ENCODE assay signal across 24 cellular contexts in the genomic region with DNA sequence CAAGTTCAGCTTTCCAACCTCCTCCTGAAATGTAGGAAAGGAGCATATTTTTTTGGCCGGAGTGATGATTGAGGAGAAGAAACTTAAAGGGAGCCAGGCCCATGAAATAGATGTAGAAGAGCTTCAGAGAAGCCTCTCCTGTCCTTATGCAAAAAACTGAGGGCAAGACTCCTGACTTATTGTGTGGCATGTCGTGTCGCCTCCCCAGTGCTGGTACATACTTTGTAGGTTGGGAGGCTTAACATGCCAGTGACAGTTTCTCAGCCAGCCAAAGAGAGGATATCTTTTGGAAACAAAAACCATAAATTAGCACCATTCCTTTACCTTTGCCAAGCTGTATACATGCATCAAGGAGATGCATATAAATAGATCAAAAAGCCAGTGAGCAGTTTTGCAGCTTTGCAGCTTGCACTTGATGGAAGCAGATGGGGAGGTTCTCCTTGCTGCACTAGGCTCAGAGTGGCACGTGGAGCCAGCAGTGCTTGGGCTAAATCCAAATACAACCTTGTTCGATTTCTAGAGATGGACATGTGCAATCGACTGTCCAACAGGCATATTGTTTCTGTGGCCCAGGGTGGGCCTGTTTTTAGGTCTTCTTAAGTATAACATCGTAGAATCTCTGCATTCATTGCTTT. TPM values are rescaled to one million over a fixed set of nuclear protein-coding genes. Genes with fewer than 3 reads are reported as not detected.
DNase-seq lines count a peak whose midpoint lies in the region; ATAC-seq, FAIRE-seq and TF ChIP-seq lines count a peak whose summit lies in the region.
"Had no signal": no experiment of that assay in that cellular context is flagged by ENCODE, and none has a peak within 500 bp of the region (broad histone marks: within the 10 kb centered on the region; RNA-seq: fewer than 3 reads in every experiment).

No MANE protein-coding gene starts in this region.

- H3K9me1 ChIP-seq in IMR-90 (ENCODE audit: insufficient read depth, low read length) = peaks cover 8% of the 10 kb centered on the region; the same call in 1 of the 2 replicates
- H3K9me1 ChIP-seq in keratinocyte (ENCODE audit: control insufficient read depth, extremely low read depth, insufficient read depth, low read length) = peaks cover 3% of the 10 kb centered on the region

- in situ Hi-C loops in IMR-90 (cut with MboI; ENCODE audit: low sequenced_read_pairs) = no loop called here

- TF ChIP-seq RAD21 in IMR-90 (IDR thresholded peaks at IDR 0.05; ENCODE audit: low read length) = no peak

- H3K9ac ChIP-seq in IMR-90 (ENCODE audit: low read depth, low read length) (no peak overlapping the region), keratinocyte (ENCODE audit: control insufficient read depth, extremely low read depth, insufficient read depth, low read length) (no peak overlapping the region)

- TF ChIP-seq POLR2A in IMR-90 (IDR thresholded peaks at IDR 0.05; ENCODE audit: low read depth, low read length) = no peak
- TF ChIP-seq POLR2A in right lobe of liver (IDR thresholded peaks at IDR 0.05) = no peak

- peaks cover 51% of the 10 kb centered on the region for H3K79me2 ChIP-seq in keratinocyte (ENCODE audit: control insufficient read depth, insufficient read depth, low read length)

- no peak overlapping the region for H2BK120ac ChIP-seq in IMR-90 (ENCODE audit: low read depth, low read length)

- H4K91ac ChIP-seq in IMR-90 (ENCODE audit: insufficient read depth, low read depth, low read length) = no peak overlapping the region

- H3K23ac ChIP-seq in IMR-90 (ENCODE audit: low read depth, low read length) = no peak overlapping the region

- H3K9me3 ChIP-seq in IMR-90 (ENCODE audit: control insufficient read depth, insufficient read depth, low read length) = no peaks in the 10 kb centered on the region
- H3K9me3 ChIP-seq in keratinocyte (ENCODE audit: control insufficient read depth, low read depth, low read length) = no peaks in the 10 kb centered on the region
- H3K9me3 ChIP-seq in right lobe of liver = no peaks in the 10 kb centered on the region
- H3K9me3 ChIP-seq: esophagus muscularis mucosa, left lung, psoas muscle, upper lobe of right lung had no signal

- H2AK9ac ChIP-seq in IMR-90 (replicated peaks; ENCODE audit: low read depth, low read length, poor library complexity) = no peak overlapping the region

- intact Hi-C loops in IMR-90 (cut with micrococcal nuclease) (no loop called here), right lobe of liver (cut with DNase I) (no loop called here)

- no peaks in the 10 kb centered on the region for H3K36me3 ChIP-seq in IMR-90 (ENCODE audit: control insufficient read depth, insufficient read depth, low read length)
- H3K36me3 ChIP-seq in keratinocyte (ENCODE audit: control insufficient read depth in 2 of 2, extremely low read depth in 1 of 2, insufficient read depth in 2 of 2, low read length in 2 of 2) = peaks cover 0 to 1% of the 10 kb centered on the region in 2 experiments
- H3K36me3 ChIP-seq in right lobe of liver = no peaks in the 10 kb centered on the region
- H3K36me3 ChIP-seq: left lung had no signal

- H3K4me3 ChIP-seq in IMR-90 (ENCODE audit: insufficient read depth, low read depth, low read length) (no peak overlapping the region), keratinocyte (ENCODE audit: control insufficient read depth in 2 of 3, extremely low read depth in 1 of 3, insufficient read depth in 2 of 3, low read depth in 1 of 3, low read length in 3 of 3) (no peak overlapping the region), right lobe of liver (no peak overlapping the region)
- H3K4me3 ChIP-seq: esophagus muscularis mucosa, left lung, psoas muscle, upper lobe of right lung had no signal

- H3K18ac ChIP-seq in IMR-90 (ENCODE audit: low read depth, low read length) = no peak overlapping the region

- H3K4me1 Mint-ChIP-seq in brain = peaks cover 52% of the 10 kb centered on the region

- H4K8ac ChIP-seq in IMR-90 (ENCODE audit: low read depth in 2 of 2, low read length in 2 of 2) = no peak overlapping the region

- peak; percentile 40 for DNase-seq in DMS 273 (lab: John Stamatoyannopoulos, UW; ENCODE audit: unreplicated experiment)
- no peak for DNase-seq in DMS 273 treated with DMSO at 0.1 percent for 48 hours (lab: John Stamatoyannopoulos, UW)
- no peak for DNase-seq in IMR-90
- DNase-seq in keratinocyte (ENCODE audit: low read depth, low spot score) = no peak
- DNase-seq in CD1c-positive myeloid dendritic cell (ENCODE audit: extremely low spot score) = no peak
- no peak for DNase-seq in NCI-H2227 (lab: John Stamatoyannopoulos, UW; ENCODE audit: unreplicated experiment)
- no peak for DNase-seq in right lobe of liver
- DNase-seq: activated CD8-positive, alpha-beta memory T cell treated with anti-CD3 and anti-CD28 coated beads, Interleukin-2, amount 50 U/mL, for 48 hours; activated effector memory CD4-positive, alpha-beta T cell treated with Interleukin-2 at 50 U/mL for 16 hours; effector CD8-positive, alpha-beta T cell; left lung; midbrain; NCI-H1930; NCI-H510A treated with DMSO at 0.1 percent for 48 hours; psoas muscle; SHP77 treated with DMSO at 0.1 percent for 48 hours; small intestine; stimulated activated CD4-positive, alpha-beta T cell treated with anti-CD3 and anti-CD28 coated beads, Interleukin-2, amount 100 ng/mL, for 48 hours; upper lobe of right lung had no signal

- H2BK15ac ChIP-seq in IMR-90 (ENCODE audit: low read depth, low read length) = no peak overlapping the region

- no peak overlapping the region for H2BK20ac ChIP-seq in IMR-90 (ENCODE audit: low read depth, low read length)

- no TSS peak for BruUV-seq in IMR-90 (replicated peaks; lab: Mats Ljungman, UMichigan)

- CTCF ChIA-PET in IMR-90 (lab: Yijun Ruan, JAX) = interaction anchor here (0.6 to 0.8 kb wide), 2 partner anchors 10 to 244 kb away, joined by 4 to 6 read pairs; partner anchors contain the start of gene SLCO3A1

- H3K4me2 ChIP-seq in IMR-90 (ENCODE audit: low read depth, low read length) (no peak overlapping the region), keratinocyte (ENCODE audit: control insufficient read depth, extremely low read depth, insufficient read depth, low read depth, low read length) (peak overlapping the region; percentile 34)

- peaks cover 5 to 25% of the 10 kb centered on the region in 2 experiments; a peak in 2 of 4 replicates for H3K79me1 ChIP-seq in IMR-90 (ENCODE audit: low read depth in 1 of 2, low read length in 2 of 2)

- H4K5ac ChIP-seq in IMR-90 (ENCODE audit: low read depth, low read length) = no peak overlapping the region

- H3K27ac ChIP-seq in IMR-90 (ENCODE audit: insufficient read depth, low read length) (no peak overlapping the region), keratinocyte (ENCODE audit: control insufficient read depth, insufficient read depth, low read length) (no peak overlapping the region), right lobe of liver (no peak overlapping the region)
- H3K27ac ChIP-seq: 22Rv1, left lung, psoas muscle, upper lobe of right lung had no signal

- H2AK5ac ChIP-seq in IMR-90 (ENCODE audit: low read depth, low read length) = no peak overlapping the region

- H2AFZ ChIP-seq in IMR-90 (replicated peaks; ENCODE audit: low read length, poor library complexity) (peak overlapping the region; percentile 16), keratinocyte (ENCODE audit: control insufficient read depth, low read length) (no peak overlapping the region)

- H3K4me1 ChIP-seq in IMR-90 (ENCODE audit: control insufficient read depth, insufficient read depth, low read length) = peaks cover 17% of the 10 kb centered on the region
- peaks cover 56% of the 10 kb centered on the region for H3K4me1 ChIP-seq in keratinocyte (ENCODE audit: control insufficient read depth, extremely low read depth, insufficient read depth, low read length)
- no peaks in the 10 kb centered on the region for H3K4me1 ChIP-seq in right lobe of liver

- peak overlapping the region in 3 of 5 experiments; percentile 9 to 89 (median 41) for H3K27ac Mint-ChIP-seq in brain
- H3K27ac Mint-ChIP-seq: stimulated activated naive CD8-positive, alpha-beta T cell treated with anti-CD3 and anti-CD28 coated beads, Interleukin-15, Interleukin-2, amounts not matched to agents 100 ng/mL and 50 ng/mL, for 24 hours had no signal

- POLR2A ChIA-PET in IMR-90 (lab: Charles Lee; ENCODE audit: unreplicated experiment) = no interaction called here

- H4K20me1 ChIP-seq in IMR-90 (ENCODE audit: insufficient read depth, low read length) = 0 out of 2 replicates have a peak, but pooled peaks cover 4% of the 10 kb centered on the region
- no peaks in the 10 kb centered on the region for H4K20me1 ChIP-seq in keratinocyte (ENCODE audit: control insufficient read depth, extremely low read depth, insufficient read depth, low read length)

- H3K14ac ChIP-seq in IMR-90 (replicated peaks; ENCODE audit: low read depth, low read length) = no peak overlapping the region

- TF ChIP-seq CTCF in IMR-90 (conservative IDR thresholded peaks at IDR 0.05; ENCODE audit: low read depth, low read length) (no peak), brain (conservative IDR thresholded peaks at IDR 0.05) (no peak), keratinocyte (optimal IDR thresholded peaks at IDR 0.05 in 1 of 3, IDR thresholded peaks at IDR 0.05 in 1 of 3, conservative IDR thresholded peaks at IDR 0.05 in 1 of 3; ENCODE audit: extremely low read depth in 1 of 3, insufficient read depth in 2 of 3, low read length in 3 of 3) (no peak), right lobe of liver (IDR thresholded peaks at IDR 0.05) (no peak)

- H3K9me3 Mint-ChIP-seq in brain = no peaks in the 10 kb centered on the region
- H3K9me3 Mint-ChIP-seq: stimulated activated naive CD8-positive, alpha-beta T cell treated with anti-CD3 and anti-CD28 coated beads, Interleukin-15, Interleukin-2, amounts not matched to agents 100 ng/mL and 50 ng/mL, for 24 hours had no signal

- FAIRE-seq in keratinocyte (lab: Jason Lieb, UNC) = peak; percentile 39
- FAIRE-seq: small intestine had no signal

- dilution Hi-C loops in IMR-90 (cut with HindIII; ENCODE audit: low sequenced_read_pairs, unreplicated experiment) (no loop called here), keratinocyte (cut with MboI; ENCODE audit: extremely low pct_ligation_motif_present, low sequenced_read_pairs) (no loop called here)

- no peak overlapping the region for H2BK5ac ChIP-seq in IMR-90 (ENCODE audit: low read depth, low read length, poor library complexity, severe bottlenecking)

- H3K36me3 Mint-ChIP-seq in brain = no peaks in the 10 kb centered on the region

- ATAC-seq in IMR-90 (ENCODE audit: low read depth) = no peak
- ATAC-seq in right lobe of liver = no peak
- ATAC-seq: HCT116, left lung, psoas muscle, upper lobe of right lung had no signal

- WGBS in IMR-90 (ENCODE audit: extremely low coverage in 2 of 2, insufficient read length in 1 of 2), 2 experiments = 90% methylated on average over 3 of the region's 7 CpGs; no CpG with 5 or more reads in 1 of the 2 experiments
- 69% methylated on average over 5 of the region's 7 CpGs for WGBS in right lobe of liver (ENCODE audit: insufficient coverage, low coverage, low lambda C conversion rate, missing lambda C conversion rate)

- H3K56ac ChIP-seq in IMR-90 (ENCODE audit: extremely low read depth, insufficient read depth, low read length) = no peak overlapping the region

- no peaks in the 10 kb centered on the region for H3K27me3 ChIP-seq in IMR-90 (ENCODE audit: control insufficient read depth, insufficient read depth, low read length)
- no peaks in the 10 kb centered on the region for H3K27me3 ChIP-seq in keratinocyte (ENCODE audit: control insufficient read depth, extremely low read depth, insufficient read depth, low read length)
- no peaks in the 10 kb centered on the region for H3K27me3 ChIP-seq in right lobe of liver
- H3K27me3 ChIP-seq: esophagus muscularis mucosa, left lung, upper lobe of right lung had no signal

- H3K27me3 Mint-ChIP-seq in brain = no peaks in the 10 kb centered on the region

- H3K4me3 Mint-ChIP-seq in brain = peak overlapping the region in 1 of 5 experiments; percentile 34
- H3K4me3 Mint-ChIP-seq: stimulated activated naive CD8-positive, alpha-beta T cell treated with anti-CD3 and anti-CD28 coated beads, Interleukin-15, Interleukin-2, amounts not matched to agents 100 ng/mL and 50 ng/mL, for 24 hours had no signal

- H3K4ac ChIP-seq in IMR-90 (ENCODE audit: low read depth, low read length) = no peak overlapping the region

RNA-seq across cellular contexts. Expression of gene SLCO3A1, which starts 10.2 kb away (rescaled TPM):
- total RNA-seq in IMR-90 (2012; rRNA removed) = 2.2 and 4.7 TPM in 2 replicates
- polyA plus RNA-seq in IMR-90 (2012; rRNA removed) = 8.1 and 11.2 TPM in 2 replicates
- 7.8 and 11.2 TPM in 2 replicates for polyA plus RNA-seq in IMR-90 (2012; cell fraction: cytosol; rRNA removed)
- polyA plus RNA-seq in IMR-90 (2012; cell fraction: nucleus; rRNA removed; ENCODE audit: low replicate concordance) = 7.1 and 8.5 TPM in 2 replicates
- polyA plus RNA-seq in brain (ENCODE audit: insufficient read depth, low read depth, low replicate concordance) = 43.3 TPM
- 21.3 to 31.7 TPM (median 21.6 TPM) in 3 replicates for polyA plus RNA-seq in keratinocyte
- 37.9 TPM for polyA plus RNA-seq in keratinocyte (2011; ENCODE audit: low read depth)
- polyA plus RNA-seq in keratinocyte (2011; cell fraction: cytosol; rRNA removed) = 18.2 and 24.9 TPM in 2 replicates
- polyA plus RNA-seq in keratinocyte (2011; cell fraction: nucleus; rRNA removed) = 49.2 and 56.1 TPM in 2 replicates
- 24.4 and 26.0 TPM in 2 replicates for polyA plus RNA-seq in keratinocyte (2012; ENCODE audit: low replicate concordance)
- polyA minus RNA-seq in keratinocyte = 60.3 to 98.2 TPM (median 80.2 TPM) in 3 replicates
- polyA minus RNA-seq in keratinocyte (2011; cell fraction: cytosol; rRNA and poly(A)+ RNA removed) = 24.7 TPM
- polyA minus RNA-seq in keratinocyte (2011; cell fraction: nucleus; rRNA and poly(A)+ RNA removed) = 51.4 and 62.5 TPM in 2 replicates
- 1 to 10 TPM; 2.4 to 7.7 (median 3.7) TPM for total RNA-seq in right lobe of liver
